In genomic region chr2:62112192-62112591, GRCh38 we compare ENCODE assay signal across 1 cellular context.
TF ChIP-seq lines count a peak whose summit lies in the region.

No MANE protein-coding gene starts in this region.

TF ChIP-seq in H1, 55 proteins besides CTCF, POLR2A, EP300 and RAD21 (continued from another document):
- no peak for TF ChIP-seq CHD7 (IDR thresholded peaks at IDR 0.05; ENCODE audit: insufficient replicate concordance, low read length)
- no peak for TF ChIP-seq CHD1 (IDR thresholded peaks at IDR 0.05; ENCODE audit: low read depth, low read length)
- TF ChIP-seq SUZ12 (IDR thresholded peaks at IDR 0.05; ENCODE audit: low read length) = no peak
- TF ChIP-seq CREB1 (IDR thresholded peaks at IDR 0.05) = no peak
- TF ChIP-seq CEBPB (IDR thresholded peaks at IDR 0.05; ENCODE audit: low read depth, low read length) = no peak
- no peak for TF ChIP-seq PHF8 (conservative IDR thresholded peaks at IDR 0.05; ENCODE audit: low read depth, low read length)
- TF ChIP-seq CBX5 (IDR thresholded peaks at IDR 0.05; ENCODE audit: low read depth, low read length) = no peak
- TF ChIP-seq CTBP2 (IDR thresholded peaks at IDR 0.05; ENCODE audit: borderline replicate concordance, insufficient read depth, insufficient read length, low read length) = no peak
- no peak for TF ChIP-seq CBX8 (IDR thresholded peaks at IDR 0.05; ENCODE audit: borderline replicate concordance, low read depth, low read length)
- no peak for TF ChIP-seq TCF12 (IDR thresholded peaks at IDR 0.05; ENCODE audit: low read depth, low read length)
- no peak for TF ChIP-seq RFX5 (IDR thresholded peaks at IDR 0.05; ENCODE audit: borderline replicate concordance, low read depth, low read length)
